In genomic region chr5:151251001-151251551, GRCh38 we compare ENCODE assay signal across 12 cellular contexts. TPM values are rescaled to one million over a fixed set of nuclear protein-coding genes. Genes with fewer than 3 reads are reported as not detected.
DNase-seq lines count a peak whose midpoint lies in the region; ATAC-seq and TF ChIP-seq lines count a peak whose summit lies in the region.
"Had no signal": no experiment of that assay in that cellular context is flagged by ENCODE, and none has a peak within 500 bp of the region (broad histone marks: within the 10 kb centered on the region; RNA-seq: fewer than 3 reads in every experiment).

No MANE protein-coding gene starts in this region.

- in situ Hi-C loops in brain microvascular endothelial cell (cut with HindIII; ENCODE audit: low pct_ligation_motif_present, low sequenced_read_pairs) = no loop called here

- H3K4me2 ChIP-seq in BLaER1 = peak overlapping the region; percentile 78
- H3K4me2 ChIP-seq in Karpas-422 (ENCODE audit: low read depth, low read length, poor library complexity, severe bottlenecking) = peak overlapping the region; percentile 85

- no peak overlapping the region for H3K9ac ChIP-seq in BLaER1
- H3K9ac ChIP-seq in Karpas-422 (ENCODE audit: low read length) = no peak overlapping the region

- H2AFZ ChIP-seq in Karpas-422 (ENCODE audit: low read length) = no peak overlapping the region

- no peaks in the 10 kb centered on the region for H3K27me3 ChIP-seq in BLaER1
- H3K27me3 ChIP-seq in Karpas-422 (ENCODE audit: low read length) = no peaks in the 10 kb centered on the region
- H3K27me3 ChIP-seq in tibial artery = no peaks in the 10 kb centered on the region
- H3K27me3 ChIP-seq in brain microvascular endothelial cell (replicated peaks) = peaks cover 2% of the 10 kb centered on the region
- H3K27me3 ChIP-seq: adrenal gland, BE2C had no signal

- no peak overlapping the region for H3K4me3 ChIP-seq in BLaER1
- no peak overlapping the region for H3K4me3 ChIP-seq in Karpas-422 (ENCODE audit: low read length)
- no peak overlapping the region for H3K4me3 ChIP-seq in tibial artery
- H3K4me3 ChIP-seq in brain microvascular endothelial cell (ENCODE audit: low read depth, low read length) = no peak overlapping the region
- H3K4me3 ChIP-seq: adrenal gland had no signal

- no peak for ATAC-seq in activated T-cell treated with anti-CD3 and anti-CD28 coated beads, Interleukin-2, amount 50 U/mL, for 4 hours
- ATAC-seq in naive B cell (ENCODE audit: low read depth in 2 of 2) = no peak
- no peak for ATAC-seq in HG03135 (IDR thresholded peaks at IDR 0.05; ENCODE audit: unreplicated experiment)

- no peaks in the 10 kb centered on the region for H3K27me3 Mint-ChIP-seq in activated T-cell treated with anti-CD3 and anti-CD28 coated beads, Interleukin-2, amount 50 U/mL, for 4 hours (ENCODE audit: low read depth)
- no peaks in the 10 kb centered on the region for H3K27me3 Mint-ChIP-seq in naive B cell

- TF ChIP-seq CTCF in tibial artery (IDR thresholded peaks at IDR 0.05) = no peak
- no peak for TF ChIP-seq CTCF in brain microvascular endothelial cell (IDR thresholded peaks at IDR 0.05; ENCODE audit: low read depth, low read length, missing control alignments)

- no peaks in the 10 kb centered on the region for H3K36me3 Mint-ChIP-seq in activated T-cell treated with anti-CD3 and anti-CD28 coated beads, Interleukin-2, amount 50 U/mL, for 4 hours (ENCODE audit: insufficient read depth)
- no peaks in the 10 kb centered on the region for H3K36me3 Mint-ChIP-seq in naive B cell

- H3K9me2 ChIP-seq in Karpas-422 (replicated peaks; ENCODE audit: insufficient read depth, low read length) = no peaks in the 10 kb centered on the region

- no peaks in the 10 kb centered on the region for H4K20me1 ChIP-seq in BLaER1
- H4K20me1 ChIP-seq in Karpas-422 (ENCODE audit: insufficient read depth, low read depth, low read length) = peaks cover 10% of the 10 kb centered on the region

- peak overlapping the region in 2 of 6 donors; percentile 29 to 90 for H3K27ac Mint-ChIP-seq in naive B cell

- no peak for DNase-seq in Karpas-422
- no peak for DNase-seq in activated T-cell treated with anti-CD3 and anti-CD28 coated beads, Interleukin-2, amount 50 U/mL, for 4 hours
- no peak for DNase-seq in naive B cell
- DNase-seq in tibial artery = no peak
- DNase-seq in GM03348 (ENCODE audit: low spot score) = no peak
- no peak for DNase-seq in brain microvascular endothelial cell
- DNase-seq: adrenal gland, BE2C, NCI-H446 treated with DMSO at 0.1 percent for 48 hours had no signal

- no peaks in the 10 kb centered on the region for H3K9me3 Mint-ChIP-seq in activated T-cell treated with anti-CD3 and anti-CD28 coated beads, Interleukin-2, amount 50 U/mL, for 4 hours
- no peaks in the 10 kb centered on the region for H3K9me3 Mint-ChIP-seq in naive B cell

- peaks cover 47% of the 10 kb centered on the region for H3K4me1 ChIP-seq in BLaER1
- H3K4me1 ChIP-seq in Karpas-422 (ENCODE audit: low read length) = peaks cover 43% of the 10 kb centered on the region
- H3K4me1 ChIP-seq in tibial artery = peaks cover 0 to 25% (median 15%) of the 10 kb centered on the region in 4 donors
- H3K4me1 ChIP-seq: BE2C had no signal

- H3K4me1 Mint-ChIP-seq in activated T-cell treated with anti-CD3 and anti-CD28 coated beads, Interleukin-2, amount 50 U/mL, for 4 hours (ENCODE audit: low read depth) = peaks cover 43% of the 10 kb centered on the region
- H3K4me1 Mint-ChIP-seq in naive B cell = peaks cover 28 to 48% (median 36%) of the 10 kb centered on the region in 3 donors

- H3K36me3 ChIP-seq in BLaER1 (no peaks in the 10 kb centered on the region), Karpas-422 (ENCODE audit: insufficient read depth, low read length) (no peaks in the 10 kb centered on the region), tibial artery (no peaks in the 10 kb centered on the region), brain microvascular endothelial cell (replicated peaks) (no peaks in the 10 kb centered on the region)
- H3K36me3 ChIP-seq: adrenal gland, BE2C had no signal

- H3K27ac ChIP-seq in BLaER1 = no peak overlapping the region
- no peak overlapping the region for H3K27ac ChIP-seq in Karpas-422 (ENCODE audit: low read length)
- no peak overlapping the region for H3K27ac ChIP-seq in tibial artery
- H3K27ac ChIP-seq in brain microvascular endothelial cell = no peak overlapping the region
- H3K27ac ChIP-seq: adrenal gland had no signal

- peaks cover 31% of the 10 kb centered on the region for H3K79me2 ChIP-seq in Karpas-422 (ENCODE audit: low read length)

- H3K9me3 ChIP-seq in BLaER1 (no peaks in the 10 kb centered on the region), Karpas-422 (ENCODE audit: low read length) (no peaks in the 10 kb centered on the region), tibial artery (no peaks in the 10 kb centered on the region)
- H3K9me3 ChIP-seq: adrenal gland, BE2C had no signal

- intact Hi-C loops in tibial artery (cut with DNase I; ENCODE audit: low total_unique reads) = no loop called here

- H3K4me3 Mint-ChIP-seq in activated T-cell treated with anti-CD3 and anti-CD28 coated beads, Interleukin-2, amount 50 U/mL, for 4 hours = peak overlapping the region; percentile 89
- H3K4me3 Mint-ChIP-seq in naive B cell = peak overlapping the region in 5 of 8 donors; percentile 17 to 93 (median 88)

RNA-seq across cellular contexts. Expression of gene GM2A, which starts 1.9 kb away (rescaled TPM):
- 132 and 133 TPM in 2 replicates for total RNA-seq in Karpas-422 (2014; rRNA removed; shearing (Covaris generic); ENCODE audit: low replicate concordance)
- 1 to 10 TPM; 8.1 to 9.9 (median 9.0) TPM for total RNA-seq in activated T-cell treated with anti-CD3 and anti-CD28 coated beads, Interleukin-2, amount 50 U/mL, for 4 hours
- polyA plus RNA-seq in naive B cell (ENCODE audit: low read depth in 6 of 6) = 10 to 100 TPM; 37.6 to 74.5 (median 53.4) TPM

RNA-seq across cellular contexts. Expression of gene CCDC69, which starts 27.2 kb away (rescaled TPM):
- total RNA-seq in Karpas-422 (2014; rRNA removed; shearing (Covaris generic); ENCODE audit: low replicate concordance) = 241 and 291 TPM in 2 replicates
- 10 to 100 TPM; 20.0 to 23.0 (median 21.2) TPM for total RNA-seq in activated T-cell treated with anti-CD3 and anti-CD28 coated beads, Interleukin-2, amount 50 U/mL, for 4 hours
- polyA plus RNA-seq in naive B cell (ENCODE audit: low read depth in 6 of 6) = 100 to 1,000 TPM in 3 of 6 donors, 10 to 100 TPM in 3; 76.4 to 143 (median 98.1) TPM

RNA-seq across cellular contexts. Expression of gene SLC36A3, which starts 52.5 kb away (rescaled TPM):
- total RNA-seq in Karpas-422 (2014; rRNA removed; shearing (Covaris generic); ENCODE audit: low replicate concordance) = not detected in 2 replicates
- total RNA-seq in activated T-cell treated with anti-CD3 and anti-CD28 coated beads, Interleukin-2, amount 50 U/mL, for 4 hours = not detected
- under 1 TPM in 1 of 6 donors, not detected in 5; 0.26 TPM for polyA plus RNA-seq in naive B cell (ENCODE audit: low read depth in 6 of 6)
- total RNA-seq: adrenal gland, LHCN-M2 had no signal
- polyA plus RNA-seq: adrenal gland had no signal

Comparison
In these comparisons a context has a peak if more than half of its experiments do, and no peak if none do; other contexts are left out.
1. RNA of gene GM2A, which starts 1.9 kb away (total RNA-seq): 132 to 133 TPM in Karpas-422; 8.1 to 9.9 TPM in activated T-cell treated with anti-CD3 and anti-CD28 coated beads, Interleukin-2, amount 50 U/mL, for 4 hours; every median in the first group is over 10 times any median in the second.
2. RNA of gene CCDC69, which starts 27.2 kb away (total RNA-seq): 241 to 291 TPM in Karpas-422; 20.0 to 23.0 TPM in activated T-cell treated with anti-CD3 and anti-CD28 coated beads, Interleukin-2, amount 50 U/mL, for 4 hours; every median in the first group is over 10 times any median in the second.